In genomic region chr1:119747451-119747850, GRCh38 we compare ENCODE assay signal across 15 cellular contexts. TPM values are rescaled to one million over a fixed set of nuclear protein-coding genes. Genes with fewer than 3 reads are reported as not detected.
DNase-seq lines count a peak whose midpoint lies in the region; ATAC-seq, FAIRE-seq and TF ChIP-seq lines count a peak whose summit lies in the region.
"Had no signal": no experiment of that assay in that cellular context is flagged by ENCODE, and none has a peak within 500 bp of the region (broad histone marks: within the 10 kb centered on the region; RNA-seq: fewer than 3 reads in every experiment).

No MANE protein-coding gene starts in this region.

- dilution Hi-C loops in keratinocyte (cut with MboI; ENCODE audit: extremely low pct_ligation_motif_present, low sequenced_read_pairs), result no loop called here

- no peak overlapping the region for H3K9ac ChIP-seq in keratinocyte (ENCODE audit: control insufficient read depth, extremely low read depth, insufficient read depth, low read length)
- H3K9ac ChIP-seq: BLaER1 treated with 17β-estradiol and CSF1 and Interleukin-3, amounts not matched to agents 10 nM and 100 nM had no signal

- POLR2A ChIA-PET in RWPE1 (lab: Yijun Ruan, JAX; ENCODE audit: low non-redundant PET), result no interaction called here

- H2AFZ ChIP-seq in keratinocyte (ENCODE audit: control insufficient read depth, low read length), result no peak overlapping the region

- H3K79me2 ChIP-seq in keratinocyte (ENCODE audit: control insufficient read depth, insufficient read depth, low read length), result no peaks in the 10 kb centered on the region

- FAIRE-seq in keratinocyte (lab: Jason Lieb, UNC), result peak; percentile 91

- CTCF ChIA-PET in RWPE1 (lab: Yijun Ruan, JAX), result no interaction called here

- peaks cover 14% of the 10 kb centered on the region for H3K36me3 ChIP-seq in ectodermal cell (ENCODE audit: control insufficient read depth, insufficient read depth, low read length)
- peaks cover 0 to 5% of the 10 kb centered on the region in 2 experiments for H3K36me3 ChIP-seq in keratinocyte (ENCODE audit: control insufficient read depth in 2 of 2, extremely low read depth in 1 of 2, insufficient read depth in 2 of 2, low read length in 2 of 2)

- no peaks in the 10 kb centered on the region for H3K9me1 ChIP-seq in keratinocyte (ENCODE audit: control insufficient read depth, extremely low read depth, insufficient read depth, low read length)

- no peaks in the 10 kb centered on the region for H4K20me1 ChIP-seq in keratinocyte (ENCODE audit: control insufficient read depth, extremely low read depth, insufficient read depth, low read length)

- H3K9me3 ChIP-seq in ectodermal cell (ENCODE audit: control insufficient read depth, low read length) (no peaks in the 10 kb centered on the region), keratinocyte (ENCODE audit: control insufficient read depth, low read depth, low read length) (no peaks in the 10 kb centered on the region)
- H3K9me3 ChIP-seq: BLaER1 treated with 17β-estradiol and CSF1 and Interleukin-3, amounts not matched to agents 10 nM and 100 nM had no signal

- H3K27me3 ChIP-seq in ectodermal cell (ENCODE audit: control insufficient read depth, insufficient read depth, low read length, poor library complexity, severe bottlenecking) (no peaks in the 10 kb centered on the region), keratinocyte (ENCODE audit: control insufficient read depth, extremely low read depth, insufficient read depth, low read length) (peaks cover 4% of the 10 kb centered on the region)
- H3K27me3 ChIP-seq: BLaER1 treated with 17β-estradiol and CSF1 and Interleukin-3, amounts not matched to agents 10 nM and 100 nM had no signal

- peak overlapping the region; percentile 24 for H3K4me2 ChIP-seq in keratinocyte (ENCODE audit: control insufficient read depth, extremely low read depth, insufficient read depth, low read depth, low read length)

- TF ChIP-seq CTCF in RWPE1 (conservative IDR thresholded peaks at IDR 0.05; ENCODE audit: low read depth) (no peak), keratinocyte (optimal IDR thresholded peaks at IDR 0.05 in 1 of 3, IDR thresholded peaks at IDR 0.05 in 1 of 3, conservative IDR thresholded peaks at IDR 0.05 in 1 of 3; ENCODE audit: extremely low read depth in 1 of 3, insufficient read depth in 2 of 3, low read length in 3 of 3) (no peak)

- peaks cover 13% of the 10 kb centered on the region for H3K4me1 ChIP-seq in ectodermal cell (ENCODE audit: control insufficient read depth, insufficient read depth, low read length)
- peaks cover 14% of the 10 kb centered on the region for H3K4me1 ChIP-seq in keratinocyte (ENCODE audit: control insufficient read depth, extremely low read depth, insufficient read depth, low read length)

- H3K27ac ChIP-seq in RWPE1 (peak overlapping the region; percentile 68), ectodermal cell (ENCODE audit: insufficient read depth, low read depth, low read length, poor library complexity, severe bottlenecking) (peak overlapping the region; percentile 46), keratinocyte (ENCODE audit: control insufficient read depth, insufficient read depth, low read length) (no peak overlapping the region)
- H3K27ac ChIP-seq: BLaER1 treated with 17β-estradiol and CSF1 and Interleukin-3, amounts not matched to agents 10 nM and 100 nM had no signal

- no peak for ATAC-seq in GM19395 (IDR thresholded peaks at IDR 0.05; ENCODE audit: unreplicated experiment)
- ATAC-seq in GM18511 (IDR thresholded peaks at IDR 0.05; ENCODE audit: unreplicated experiment), result no peak
- ATAC-seq: HCT116 had no signal

- DNase-seq in D341Med (ENCODE audit: low spot score) (peak; percentile 57), RWPE1 (ENCODE audit: low spot score) (peak; percentile 43), keratinocyte (ENCODE audit: low read depth, low spot score) (no peak), NCI-H1694 (lab: John Stamatoyannopoulos, UW) (no peak), NCI-H2227 (lab: John Stamatoyannopoulos, UW; ENCODE audit: unreplicated experiment) (no peak)
- DNase-seq: IMR-90, Kasumi-1, NCI-H2029, NCI-H2171 treated with DMSO at 0.1 percent for 48 hours, NCI-H510A had no signal

- 36 to 68% methylated on average over 3 of the region's 3 CpGs for WGBS in ectodermal cell, 2 experiments

- H3K4me3 ChIP-seq in ectodermal cell (ENCODE audit: insufficient read depth, low read depth, low read length) (no peak overlapping the region), keratinocyte (ENCODE audit: control insufficient read depth in 2 of 3, extremely low read depth in 1 of 3, insufficient read depth in 2 of 3, low read depth in 1 of 3, low read length in 3 of 3) (no peak overlapping the region)
- H3K4me3 ChIP-seq: BLaER1 treated with 17β-estradiol and CSF1 and Interleukin-3, amounts not matched to agents 10 nM and 100 nM had no signal

RNA-seq across cellular contexts. Expression of gene HMGCS2, which starts 21.3 kb away (rescaled TPM):
- 0.91 TPM for polyA plus RNA-seq in ectodermal cell (2013, experiment 1 of 4)
- 0.91 TPM for polyA plus RNA-seq in ectodermal cell (2013, experiment 2 of 4)
- 1.1 TPM for polyA plus RNA-seq in ectodermal cell (2013, experiment 3 of 4)
- polyA plus RNA-seq in ectodermal cell (2013, experiment 4 of 4), result 0.81 TPM
- polyA plus RNA-seq in keratinocyte, result 0.05 TPM in 1 of 3 replicates, not detected in the others
- polyA plus RNA-seq in keratinocyte (2011; ENCODE audit: low read depth), result not detected
- not detected in 2 replicates for polyA plus RNA-seq in keratinocyte (2011; cell fraction: cytosol; rRNA removed)
- polyA plus RNA-seq in keratinocyte (2011; cell fraction: nucleus; rRNA removed), result not detected in 2 replicates
- polyA plus RNA-seq in keratinocyte (2012; ENCODE audit: low replicate concordance), result not detected in 2 replicates
- polyA minus RNA-seq in keratinocyte, result not detected in 3 replicates
- not detected for polyA minus RNA-seq in keratinocyte (2011; cell fraction: cytosol; rRNA and poly(A)+ RNA removed)
- not detected in 2 replicates for polyA minus RNA-seq in keratinocyte (2011; cell fraction: nucleus; rRNA and poly(A)+ RNA removed)
- polyA plus RNA-seq: IMR-90 had no signal

RNA-seq across cellular contexts. Expression of gene PHGDH, which starts 35.7 kb away (rescaled TPM):
- 343 TPM for polyA plus RNA-seq in ectodermal cell (2013, experiment 1 of 4)
- polyA plus RNA-seq in ectodermal cell (2013, experiment 2 of 4), result 342 TPM
- polyA plus RNA-seq in ectodermal cell (2013, experiment 3 of 4), result 271 TPM
- 278 TPM for polyA plus RNA-seq in ectodermal cell (2013, experiment 4 of 4)
- 20.8 to 40.3 TPM (median 29.1 TPM) in 3 replicates for polyA plus RNA-seq in keratinocyte
- polyA plus RNA-seq in keratinocyte (2011; ENCODE audit: low read depth), result 91.3 TPM
- 12.3 and 21.0 TPM in 2 replicates for polyA plus RNA-seq in keratinocyte (2011; cell fraction: cytosol; rRNA removed)
- polyA plus RNA-seq in keratinocyte (2011; cell fraction: nucleus; rRNA removed), result 15.2 and 17.6 TPM in 2 replicates
- 69.9 and 79.4 TPM in 2 replicates for polyA plus RNA-seq in keratinocyte (2012; ENCODE audit: low replicate concordance)
- 31.6 to 64.3 TPM (median 62.2 TPM) in 3 replicates for polyA minus RNA-seq in keratinocyte
- 30.5 TPM for polyA minus RNA-seq in keratinocyte (2011; cell fraction: cytosol; rRNA and poly(A)+ RNA removed)
- 9.3 and 9.9 TPM in 2 replicates for polyA minus RNA-seq in keratinocyte (2011; cell fraction: nucleus; rRNA and poly(A)+ RNA removed)

Comparison
In these comparisons a context has a peak if more than half of its experiments do, and no peak if none do; other contexts are left out.
1. DNase-seq: peak in D341Med (single experiment) and RWPE1 (single experiment); none in keratinocyte (single experiment), NCI-H1694 (single experiment) and NCI-H2227 (single experiment).